ENCODE assay signal across 12 cellular contexts in the genomic region with DNA sequence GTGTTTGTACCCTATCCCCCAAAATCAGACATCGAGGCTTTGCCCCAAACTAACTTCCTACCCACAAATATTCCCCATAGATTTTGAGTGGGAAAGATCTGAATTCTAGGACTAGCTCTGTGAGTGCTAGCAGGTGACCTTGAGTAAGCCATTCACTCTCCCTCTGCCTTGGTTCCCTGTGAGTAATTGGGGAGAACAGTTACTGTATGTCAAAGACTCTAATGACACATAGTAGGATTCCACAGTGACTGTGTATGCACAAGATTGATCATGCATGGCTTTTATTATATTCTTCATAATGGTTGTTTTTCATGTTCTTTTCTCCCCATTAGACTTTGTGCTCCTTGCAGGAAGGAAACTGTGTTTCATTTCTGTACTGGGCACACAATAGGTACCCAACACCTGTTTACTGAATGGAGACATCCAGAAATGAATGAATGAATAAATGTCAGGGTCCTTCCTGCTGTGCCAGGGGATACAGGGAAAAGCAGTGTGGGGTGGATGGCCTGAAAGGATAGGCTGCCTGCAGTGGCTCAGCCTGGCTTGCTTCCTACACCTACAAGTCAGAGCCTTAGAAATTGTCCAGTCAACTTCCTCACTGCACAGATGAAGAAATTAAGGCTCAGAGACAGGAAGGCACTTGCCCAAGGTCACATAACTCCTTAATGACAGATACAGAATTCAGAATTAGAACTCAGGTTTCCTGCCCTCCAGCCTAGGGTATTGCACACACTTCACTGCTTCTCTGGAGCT. TPM values are rescaled to one million over a fixed set of nuclear protein-coding genes. Genes with fewer than 3 reads are reported as not detected.
DNase-seq lines count a peak whose midpoint lies in the region; ATAC-seq and TF ChIP-seq lines count a peak whose summit lies in the region.
"Had no signal": no experiment of that assay in that cellular context is flagged by ENCODE, and none has a peak within 500 bp of the region (broad histone marks: within the 10 kb centered on the region; RNA-seq: fewer than 3 reads in every experiment).

No MANE protein-coding gene starts in this region.

- peaks cover 43% of the 10 kb centered on the region for H3K27me3 ChIP-seq in suprapubic skin

- TF ChIP-seq CTCF in WTC11 (IDR thresholded peaks at IDR 0.05) (no peak), type B pancreatic cell (conservative IDR thresholded peaks at IDR 0.05) (no peak), suprapubic skin (IDR thresholded peaks at IDR 0.05) (no peak)

- H3K9me3 Mint-ChIP-seq in stimulated activated naive CD8-positive, alpha-beta T cell treated with anti-CD3 and anti-CD28 coated beads, Interleukin-15, Interleukin-2, amounts not matched to agents 100 ng/mL and 50 ng/mL, for 24 hours, result no peaks in the 10 kb centered on the region
- H3K9me3 Mint-ChIP-seq in WTC11 (no peaks in the 10 kb centered on the region), immature natural killer cell (no peaks in the 10 kb centered on the region), type B pancreatic cell (no peaks in the 10 kb centered on the region)

- TF ChIP-seq POLR2A in suprapubic skin (IDR thresholded peaks at IDR 0.05), result no peak

- no peak for ATAC-seq in stimulated activated naive CD8-positive, alpha-beta T cell treated with anti-CD3 and anti-CD28 coated beads, Interleukin-15, Interleukin-2, amounts not matched to agents 100 U/mL and 50 U/mL, for 24 hours
- no peak for ATAC-seq in WTC11
- ATAC-seq: PC-3, sciatic nerve had no signal

- H3K9me3 ChIP-seq in suprapubic skin, result no peaks in the 10 kb centered on the region

- H3K36me3 ChIP-seq in suprapubic skin, result no peaks in the 10 kb centered on the region
- H3K36me3 ChIP-seq: cardiac muscle cell had no signal

- peaks cover 53% of the 10 kb centered on the region for H3K27me3 Mint-ChIP-seq in stimulated activated naive CD8-positive, alpha-beta T cell treated with anti-CD3 and anti-CD28 coated beads, Interleukin-15, Interleukin-2, amounts not matched to agents 100 ng/mL and 50 ng/mL, for 24 hours
- H3K27me3 Mint-ChIP-seq in WTC11 (ENCODE audit: low read depth) (peaks cover 33% of the 10 kb centered on the region), immature natural killer cell (ENCODE audit: low read depth in 3 of 3) (peaks cover 9 to 30% (median 30%) of the 10 kb centered on the region in 3 donors), type B pancreatic cell (peaks cover 56% of the 10 kb centered on the region)

- 55% methylated on average over 1 of the region's 1 CpG for WGBS in suprapubic skin

- peaks cover 17% of the 10 kb centered on the region for H3K4me1 ChIP-seq in suprapubic skin

- CTCF ChIA-PET in WTC11 (lab: Charles Lee), result interaction anchor here (1.1 to 6.3 kb wide), 10 partner anchors 13 to 173 kb away, joined by 3 to 109 read pairs (median 8); a partner anchor contains a TSS

- no peaks in the 10 kb centered on the region for H3K36me3 Mint-ChIP-seq in stimulated activated naive CD8-positive, alpha-beta T cell treated with anti-CD3 and anti-CD28 coated beads, Interleukin-15, Interleukin-2, amounts not matched to agents 100 ng/mL and 50 ng/mL, for 24 hours (ENCODE audit: low read depth)
- no peaks in the 10 kb centered on the region for H3K36me3 Mint-ChIP-seq in WTC11
- peaks cover 0 to under 1% (median 0%) of the 10 kb centered on the region in 3 donors for H3K36me3 Mint-ChIP-seq in immature natural killer cell
- no peaks in the 10 kb centered on the region for H3K36me3 Mint-ChIP-seq in type B pancreatic cell

- no peak for TF ChIP-seq EP300 in suprapubic skin (IDR thresholded peaks at IDR 0.05)

- no peak overlapping the region for H3K27ac ChIP-seq in suprapubic skin
- H3K27ac ChIP-seq: cardiac muscle cell had no signal

- peak overlapping the region; percentile 36 for H3K27ac Mint-ChIP-seq in stimulated activated naive CD8-positive, alpha-beta T cell treated with anti-CD3 and anti-CD28 coated beads, Interleukin-15, Interleukin-2, amounts not matched to agents 100 ng/mL and 50 ng/mL, for 24 hours
- H3K27ac Mint-ChIP-seq in WTC11, result no peak overlapping the region
- no peak overlapping the region for H3K27ac Mint-ChIP-seq in immature natural killer cell
- H3K27ac Mint-ChIP-seq in type B pancreatic cell, result no peak overlapping the region

- POLR2A ChIA-PET in WTC11 (lab: Charles Lee), result interaction anchor here (1.2 to 1.6 kb wide), 3 partner anchors 23 to 73 kb away, joined by 3 to 5 read pairs (median 3); a partner anchor contains a TSS

- H3K4me3 ChIP-seq in suprapubic skin, result no peak overlapping the region

- DNase-seq in stimulated activated naive CD8-positive, alpha-beta T cell treated with anti-CD3 and anti-CD28 coated beads, Interleukin-15, Interleukin-2, amounts not matched to agents 100 U/mL and 50 U/mL, for 24 hours, result no peak
- no peak for DNase-seq in WTC11 (ENCODE audit: low spot score)
- no peak for DNase-seq in immature natural killer cell
- DNase-seq in type B pancreatic cell (ENCODE audit: extremely low spot score, unreplicated experiment), result no peak
- DNase-seq in NCI-H2196 treated with DMSO at 0.1 percent for 48 hours (lab: John Stamatoyannopoulos, UW; ENCODE audit: unreplicated experiment), result no peak
- DNase-seq in suprapubic skin (ENCODE audit: low spot score in 2 of 2), result no peak
- DNase-seq in mucosa of gallbladder (ENCODE audit: low spot score), result no peak
- DNase-seq: NCI-H2107, PC-3 had no signal

- H3K4me3 Mint-ChIP-seq in stimulated activated naive CD8-positive, alpha-beta T cell treated with anti-CD3 and anti-CD28 coated beads, Interleukin-15, Interleukin-2, amounts not matched to agents 100 ng/mL and 50 ng/mL, for 24 hours, result peak overlapping the region; percentile 45
- H3K4me3 Mint-ChIP-seq in WTC11, result peak overlapping the region; percentile 72
- peak overlapping the region; percentile 25 to 60 (median 52) for H3K4me3 Mint-ChIP-seq in immature natural killer cell
- peak overlapping the region; percentile 83 for H3K4me3 Mint-ChIP-seq in type B pancreatic cell

- H3K4me1 Mint-ChIP-seq in stimulated activated naive CD8-positive, alpha-beta T cell treated with anti-CD3 and anti-CD28 coated beads, Interleukin-15, Interleukin-2, amounts not matched to agents 100 ng/mL and 50 ng/mL, for 24 hours (ENCODE audit: low read depth), result peaks cover 34% of the 10 kb centered on the region
- H3K4me1 Mint-ChIP-seq in WTC11, result peaks cover 38% of the 10 kb centered on the region
- peaks cover 21 to 25% of the 10 kb centered on the region in 2 donors for H3K4me1 Mint-ChIP-seq in immature natural killer cell
- peaks cover 5% of the 10 kb centered on the region for H3K4me1 Mint-ChIP-seq in type B pancreatic cell (ENCODE audit: unreplicated experiment)

TF ChIP-seq in WTC11, 78 proteins besides CTCF, POLR2A, EP300 and RAD21 (continues in another document):
- no peak for TF ChIP-seq GABPB1 (CRISPR knock-in tag; IDR thresholded peaks at IDR 0.05)
- TF ChIP-seq RORB (CRISPR knock-in tag; IDR thresholded peaks at IDR 0.05), result no peak
- TF ChIP-seq, protein P1, sequence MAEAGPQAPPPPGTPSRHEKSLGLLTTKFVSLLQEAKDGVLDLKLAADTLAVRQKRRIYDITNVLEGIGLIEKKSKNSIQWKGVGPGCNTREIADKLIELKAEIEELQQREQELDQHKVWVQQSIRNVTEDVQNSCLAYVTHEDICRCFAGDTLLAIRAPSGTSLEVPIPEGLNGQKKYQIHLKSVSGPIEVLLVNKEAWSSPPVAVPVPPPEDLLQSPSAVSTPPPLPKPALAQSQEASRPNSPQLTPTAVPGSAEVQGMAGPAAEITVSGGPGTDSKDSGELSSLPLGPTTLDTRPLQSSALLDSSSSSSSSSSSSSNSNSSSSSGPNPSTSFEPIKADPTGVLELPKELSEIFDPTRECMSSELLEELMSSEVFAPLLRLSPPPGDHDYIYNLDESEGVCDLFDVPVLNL (CRISPR knock-in tag; IDR thresholded peaks at IDR 0.05; ENCODE audit: borderline replicate concordance, low read depth), result no peak
- TF ChIP-seq, protein P2, sequence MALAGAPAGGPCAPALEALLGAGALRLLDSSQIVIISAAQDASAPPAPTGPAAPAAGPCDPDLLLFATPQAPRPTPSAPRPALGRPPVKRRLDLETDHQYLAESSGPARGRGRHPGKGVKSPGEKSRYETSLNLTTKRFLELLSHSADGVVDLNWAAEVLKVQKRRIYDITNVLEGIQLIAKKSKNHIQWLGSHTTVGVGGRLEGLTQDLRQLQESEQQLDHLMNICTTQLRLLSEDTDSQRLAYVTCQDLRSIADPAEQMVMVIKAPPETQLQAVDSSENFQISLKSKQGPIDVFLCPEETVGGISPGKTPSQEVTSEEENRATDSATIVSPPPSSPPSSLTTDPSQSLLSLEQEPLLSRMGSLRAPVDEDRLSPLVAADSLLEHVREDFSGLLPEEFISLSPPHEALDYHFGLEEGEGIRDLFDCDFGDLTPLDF (CRISPR knock-in tag; IDR thresholded peaks at IDR 0.05), result no peak
- no peak for TF ChIP-seq JAZF1 (CRISPR knock-in tag; IDR thresholded peaks at IDR 0.05)

RNA-seq across cellular contexts. Expression of a gene that starts 0.9 kb away (rescaled TPM):
- total RNA-seq in WTC11 (2021) (5.5 to 5.6 TPM (median 5.5 TPM) in 3 replicates), type B pancreatic cell (ENCODE audit: low replicate concordance) (0.52 and 3.2 TPM in 2 replicates), suprapubic skin (under 1 TPM in 2 of 4 donors, not detected in 2; 0.10 to 0.15 TPM), mucosa of gallbladder (0.12 TPM)
- not detected for polyA plus RNA-seq in immature natural killer cell
- total RNA-seq: PC-3, sciatic nerve had no signal

RNA-seq across cellular contexts. Expression of a gene that starts 4.0 kb away (rescaled TPM):
- total RNA-seq in WTC11 (2021) (8.3 to 10.4 TPM (median 10.3 TPM) in 3 replicates), type B pancreatic cell (ENCODE audit: low replicate concordance) (9.2 and 10.7 TPM in 2 replicates), suprapubic skin (10 to 100 TPM; 12.9 to 25.0 (median 16.1) TPM), mucosa of gallbladder (10.9 TPM)
- polyA plus RNA-seq in immature natural killer cell, result 1 to 10 TPM; 3.8 to 8.4 (median 8.3) TPM

RNA-seq across cellular contexts. Expression of a gene that starts 12.0 kb away (rescaled TPM):
- total RNA-seq in WTC11 (2021) (28.9 to 36.7 TPM (median 30.8 TPM) in 3 replicates), type B pancreatic cell (ENCODE audit: low replicate concordance) (39.6 and 46.1 TPM in 2 replicates), suprapubic skin (10 to 100 TPM; 26.2 to 38.5 (median 30.9) TPM), mucosa of gallbladder (50.8 TPM)
- 100 to 1,000 TPM in 1 of 3 donors, 10 to 100 TPM in 2; 64.1 to 119 (median 69.1) TPM for polyA plus RNA-seq in immature natural killer cell

RNA-seq across cellular contexts. Expression of a gene that starts 22.4 kb away (rescaled TPM):
- total RNA-seq in WTC11 (2021) (2,159 to 2,172 TPM (median 2,171 TPM) in 3 replicates), type B pancreatic cell (ENCODE audit: low replicate concordance) (880 and 1,082 TPM in 2 replicates), suprapubic skin (100 to 1,000 TPM; 450 to 830 (median 678) TPM), mucosa of gallbladder (893 TPM)
- polyA plus RNA-seq in immature natural killer cell, result 100 to 1,000 TPM; 185 to 309 (median 280) TPM

RNA-seq across cellular contexts. Expression of a gene that starts 43.8 kb away (rescaled TPM):
- 26.8 to 29.7 TPM (median 28.9 TPM) in 3 replicates for total RNA-seq in WTC11 (2021)
- polyA plus RNA-seq in immature natural killer cell, result 10 to 100 TPM in 1 of 3 donors, 1 to 10 TPM in 2; 3.1 to 12.4 (median 5.0) TPM
- 34.3 and 37.3 TPM in 2 replicates for total RNA-seq in type B pancreatic cell (ENCODE audit: low replicate concordance)
- 10 to 100 TPM; 13.9 to 17.7 (median 16.4) TPM for total RNA-seq in suprapubic skin
- total RNA-seq in mucosa of gallbladder, result 28.6 TPM
